ENCODE assay signal across 1 cellular context in the genomic region with DNA sequence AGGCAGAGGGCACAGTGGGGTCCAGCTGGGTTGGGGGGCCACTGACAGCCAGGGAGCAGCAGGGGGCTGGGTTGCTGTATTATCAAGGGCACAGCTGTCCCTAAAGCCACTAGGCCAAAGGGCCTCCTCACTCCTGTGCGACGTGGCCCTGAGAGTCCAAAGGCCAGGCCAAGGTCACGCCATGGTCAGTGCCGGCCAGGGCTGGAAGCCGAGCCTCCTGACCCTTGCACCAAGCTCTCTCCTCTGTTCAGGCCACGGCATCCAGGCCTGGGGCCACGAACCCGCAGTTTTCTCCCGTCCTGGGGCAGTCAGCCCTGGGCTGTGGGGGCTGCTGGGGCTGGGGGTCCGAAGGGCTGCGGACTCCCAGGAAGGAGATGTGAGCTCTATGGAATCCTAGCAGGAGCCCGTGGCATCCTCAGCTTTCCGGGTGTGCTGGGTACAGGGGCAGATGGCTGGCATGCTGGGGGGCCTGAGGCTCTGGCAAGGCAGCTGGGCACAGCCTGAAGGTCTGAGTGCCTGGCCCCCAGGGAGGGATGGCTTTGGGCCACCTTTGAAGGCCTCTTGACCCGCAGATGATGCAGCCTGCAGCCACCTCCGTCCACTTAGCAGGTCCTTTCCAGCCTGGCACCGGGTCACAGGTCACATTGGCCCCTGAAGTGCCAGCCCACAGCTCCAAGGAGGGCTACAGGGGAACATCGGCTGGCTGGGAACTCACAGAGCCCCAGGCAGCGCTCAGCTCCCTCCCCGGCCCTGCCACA.
TF ChIP-seq lines count a peak whose summit lies in the region.

No MANE protein-coding gene starts in this region.

TF ChIP-seq in HepG2, 621 proteins besides CTCF, POLR2A, EP300 and RAD21 (continued from another document and continues in another):
- TF ChIP-seq, protein P1, sequence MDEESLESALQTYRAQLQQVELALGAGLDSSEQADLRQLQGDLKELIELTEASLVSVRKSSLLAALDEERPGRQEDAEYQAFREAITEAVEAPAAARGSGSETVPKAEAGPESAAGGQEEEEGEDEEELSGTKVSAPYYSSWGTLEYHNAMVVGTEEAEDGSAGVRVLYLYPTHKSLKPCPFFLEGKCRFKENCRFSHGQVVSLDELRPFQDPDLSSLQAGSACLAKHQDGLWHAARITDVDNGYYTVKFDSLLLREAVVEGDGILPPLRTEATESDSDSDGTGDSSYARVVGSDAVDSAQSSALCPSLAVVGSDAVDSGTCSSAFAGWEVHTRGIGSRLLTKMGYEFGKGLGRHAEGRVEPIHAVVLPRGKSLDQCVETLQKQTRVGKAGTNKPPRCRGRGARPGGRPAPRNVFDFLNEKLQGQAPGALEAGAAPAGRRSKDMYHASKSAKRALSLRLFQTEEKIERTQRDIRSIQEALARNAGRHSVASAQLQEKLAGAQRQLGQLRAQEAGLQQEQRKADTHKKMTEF (CRISPR knock-in tag; IDR thresholded peaks at IDR 0.05) = peak; percentile 51; the same call in 1 of the 2 replicates
- TF ChIP-seq ZNF577 (CRISPR knock-in tag; IDR thresholded peaks at IDR 0.05; ENCODE audit: borderline replicate concordance, low read depth) (no peak), DPF2 (CRISPR knock-in tag; IDR thresholded peaks at IDR 0.05; ENCODE audit: borderline replicate concordance, low read depth) (0 out of 2 replicates have a peak, but pooled peaks have one; percentile 60), ZNF143 (CRISPR knock-in tag; IDR thresholded peaks at IDR 0.05) (no peak), ZNF180 (CRISPR knock-in tag; IDR thresholded peaks at IDR 0.05; ENCODE audit: borderline replicate concordance, low read depth) (0 out of 2 replicates have a peak, but pooled peaks have one; percentile 72), SAFB2 (CRISPR knock-in tag; IDR thresholded peaks at IDR 0.05; ENCODE audit: borderline replicate concordance, low read depth) (0 out of 2 replicates have a peak, but pooled peaks have one; percentile 47), FOXK1 (CRISPR knock-in tag; IDR thresholded peaks at IDR 0.05; ENCODE audit: borderline replicate concordance, low read depth) (no peak), MIER2 (CRISPR knock-in tag; IDR thresholded peaks at IDR 0.05) (no peak), ZFY (CRISPR knock-in tag; IDR thresholded peaks at IDR 0.05) (peak; percentile 82), PAF1 (CRISPR knock-in tag; IDR thresholded peaks at IDR 0.05) (no peak), RBFOX2 (IDR thresholded peaks at IDR 0.05; ENCODE audit: low read depth, low read length) (peak; percentile 63), NFKBIZ (CRISPR knock-in tag; IDR thresholded peaks at IDR 0.05) (no peak), KLF13 (CRISPR knock-in tag; IDR thresholded peaks at IDR 0.05) (no peak), ZNF446 (CRISPR knock-in tag; IDR thresholded peaks at IDR 0.05) (no peak), MEIS1 (CRISPR knock-in tag; IDR thresholded peaks at IDR 0.05; ENCODE audit: borderline replicate concordance) (peak; percentile 59; the same call in 1 of the 2 replicates), SRF (IDR thresholded peaks at IDR 0.05; ENCODE audit: low read depth, low read length) (no peak), ZNF432 (CRISPR knock-in tag; IDR thresholded peaks at IDR 0.05; ENCODE audit: borderline replicate concordance) (no peak), ATF1 (CRISPR knock-in tag; IDR thresholded peaks at IDR 0.05) (no peak), YEATS4 (CRISPR knock-in tag; IDR thresholded peaks at IDR 0.05; ENCODE audit: borderline replicate concordance) (peak; percentile 77)
- TF ChIP-seq, protein P2, sequence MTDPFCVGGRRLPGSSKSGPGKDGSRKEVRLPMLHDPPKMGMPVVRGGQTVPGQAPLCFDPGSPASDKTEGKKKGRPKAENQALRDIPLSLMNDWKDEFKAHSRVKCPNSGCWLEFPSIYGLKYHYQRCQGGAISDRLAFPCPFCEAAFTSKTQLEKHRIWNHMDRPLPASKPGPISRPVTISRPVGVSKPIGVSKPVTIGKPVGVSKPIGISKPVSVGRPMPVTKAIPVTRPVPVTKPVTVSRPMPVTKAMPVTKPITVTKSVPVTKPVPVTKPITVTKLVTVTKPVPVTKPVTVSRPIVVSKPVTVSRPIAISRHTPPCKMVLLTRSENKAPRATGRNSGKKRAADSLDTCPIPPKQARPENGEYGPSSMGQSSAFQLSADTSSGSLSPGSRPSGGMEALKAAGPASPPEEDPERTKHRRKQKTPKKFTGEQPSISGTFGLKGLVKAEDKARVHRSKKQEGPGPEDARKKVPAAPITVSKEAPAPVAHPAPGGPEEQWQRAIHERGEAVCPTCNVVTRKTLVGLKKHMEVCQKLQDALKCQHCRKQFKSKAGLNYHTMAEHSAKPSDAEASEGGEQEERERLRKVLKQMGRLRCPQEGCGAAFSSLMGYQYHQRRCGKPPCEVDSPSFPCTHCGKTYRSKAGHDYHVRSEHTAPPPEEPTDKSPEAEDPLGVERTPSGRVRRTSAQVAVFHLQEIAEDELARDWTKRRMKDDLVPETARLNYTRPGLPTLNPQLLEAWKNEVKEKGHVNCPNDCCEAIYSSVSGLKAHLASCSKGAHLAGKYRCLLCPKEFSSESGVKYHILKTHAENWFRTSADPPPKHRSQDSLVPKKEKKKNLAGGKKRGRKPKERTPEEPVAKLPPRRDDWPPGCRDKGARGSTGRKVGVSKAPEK (CRISPR knock-in tag; IDR thresholded peaks at IDR 0.05; ENCODE audit: borderline replicate concordance) = no peak
- TF ChIP-seq, protein P3, sequence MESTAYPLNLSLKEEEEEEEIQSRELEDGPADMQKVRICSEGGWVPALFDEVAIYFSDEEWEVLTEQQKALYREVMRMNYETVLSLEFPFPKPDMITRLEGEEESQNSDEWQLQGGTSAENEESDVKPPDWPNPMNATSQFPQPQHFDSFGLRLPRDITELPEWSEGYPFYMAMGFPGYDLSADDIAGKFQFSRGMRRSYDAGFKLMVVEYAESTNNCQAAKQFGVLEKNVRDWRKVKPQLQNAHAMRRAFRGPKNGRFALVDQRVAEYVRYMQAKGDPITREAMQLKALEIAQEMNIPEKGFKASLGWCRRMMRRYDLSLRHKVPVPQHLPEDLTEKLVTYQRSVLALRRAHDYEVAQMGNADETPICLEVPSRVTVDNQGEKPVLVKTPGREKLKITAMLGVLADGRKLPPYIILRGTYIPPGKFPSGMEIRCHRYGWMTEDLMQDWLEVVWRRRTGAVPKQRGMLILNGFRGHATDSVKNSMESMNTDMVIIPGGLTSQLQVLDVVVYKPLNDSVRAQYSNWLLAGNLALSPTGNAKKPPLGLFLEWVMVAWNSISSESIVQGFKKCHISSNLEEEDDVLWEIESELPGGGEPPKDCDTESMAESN (CRISPR knock-in tag; conservative IDR thresholded peaks at IDR 0.05) = no peak
- TF ChIP-seq, protein P4, sequence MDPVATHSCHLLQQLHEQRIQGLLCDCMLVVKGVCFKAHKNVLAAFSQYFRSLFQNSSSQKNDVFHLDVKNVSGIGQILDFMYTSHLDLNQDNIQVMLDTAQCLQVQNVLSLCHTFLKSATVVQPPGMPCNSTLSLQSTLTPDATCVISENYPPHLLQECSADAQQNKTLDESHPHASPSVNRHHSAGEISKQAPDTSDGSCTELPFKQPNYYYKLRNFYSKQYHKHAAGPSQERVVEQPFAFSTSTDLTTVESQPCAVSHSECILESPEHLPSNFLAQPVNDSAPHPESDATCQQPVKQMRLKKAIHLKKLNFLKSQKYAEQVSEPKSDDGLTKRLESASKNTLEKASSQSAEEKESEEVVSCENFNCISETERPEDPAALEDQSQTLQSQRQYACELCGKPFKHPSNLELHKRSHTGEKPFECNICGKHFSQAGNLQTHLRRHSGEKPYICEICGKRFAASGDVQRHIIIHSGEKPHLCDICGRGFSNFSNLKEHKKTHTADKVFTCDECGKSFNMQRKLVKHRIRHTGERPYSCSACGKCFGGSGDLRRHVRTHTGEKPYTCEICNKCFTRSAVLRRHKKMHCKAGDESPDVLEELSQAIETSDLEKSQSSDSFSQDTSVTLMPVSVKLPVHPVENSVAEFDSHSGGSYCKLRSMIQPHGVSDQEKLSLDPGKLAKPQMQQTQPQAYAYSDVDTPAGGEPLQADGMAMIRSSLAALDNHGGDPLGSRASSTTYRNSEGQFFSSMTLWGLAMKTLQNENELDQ (CRISPR knock-in tag; IDR thresholded peaks at IDR 0.05; ENCODE audit: borderline replicate concordance) = no peak
- TF ChIP-seq, protein P5, sequence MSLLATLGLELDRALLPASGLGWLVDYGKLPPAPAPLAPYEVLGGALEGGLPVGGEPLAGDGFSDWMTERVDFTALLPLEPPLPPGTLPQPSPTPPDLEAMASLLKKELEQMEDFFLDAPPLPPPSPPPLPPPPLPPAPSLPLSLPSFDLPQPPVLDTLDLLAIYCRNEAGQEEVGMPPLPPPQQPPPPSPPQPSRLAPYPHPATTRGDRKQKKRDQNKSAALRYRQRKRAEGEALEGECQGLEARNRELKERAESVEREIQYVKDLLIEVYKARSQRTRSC (CRISPR knock-in tag; IDR thresholded peaks at IDR 0.05; ENCODE audit: low read depth) = no peak
- TF ChIP-seq, protein P6, sequence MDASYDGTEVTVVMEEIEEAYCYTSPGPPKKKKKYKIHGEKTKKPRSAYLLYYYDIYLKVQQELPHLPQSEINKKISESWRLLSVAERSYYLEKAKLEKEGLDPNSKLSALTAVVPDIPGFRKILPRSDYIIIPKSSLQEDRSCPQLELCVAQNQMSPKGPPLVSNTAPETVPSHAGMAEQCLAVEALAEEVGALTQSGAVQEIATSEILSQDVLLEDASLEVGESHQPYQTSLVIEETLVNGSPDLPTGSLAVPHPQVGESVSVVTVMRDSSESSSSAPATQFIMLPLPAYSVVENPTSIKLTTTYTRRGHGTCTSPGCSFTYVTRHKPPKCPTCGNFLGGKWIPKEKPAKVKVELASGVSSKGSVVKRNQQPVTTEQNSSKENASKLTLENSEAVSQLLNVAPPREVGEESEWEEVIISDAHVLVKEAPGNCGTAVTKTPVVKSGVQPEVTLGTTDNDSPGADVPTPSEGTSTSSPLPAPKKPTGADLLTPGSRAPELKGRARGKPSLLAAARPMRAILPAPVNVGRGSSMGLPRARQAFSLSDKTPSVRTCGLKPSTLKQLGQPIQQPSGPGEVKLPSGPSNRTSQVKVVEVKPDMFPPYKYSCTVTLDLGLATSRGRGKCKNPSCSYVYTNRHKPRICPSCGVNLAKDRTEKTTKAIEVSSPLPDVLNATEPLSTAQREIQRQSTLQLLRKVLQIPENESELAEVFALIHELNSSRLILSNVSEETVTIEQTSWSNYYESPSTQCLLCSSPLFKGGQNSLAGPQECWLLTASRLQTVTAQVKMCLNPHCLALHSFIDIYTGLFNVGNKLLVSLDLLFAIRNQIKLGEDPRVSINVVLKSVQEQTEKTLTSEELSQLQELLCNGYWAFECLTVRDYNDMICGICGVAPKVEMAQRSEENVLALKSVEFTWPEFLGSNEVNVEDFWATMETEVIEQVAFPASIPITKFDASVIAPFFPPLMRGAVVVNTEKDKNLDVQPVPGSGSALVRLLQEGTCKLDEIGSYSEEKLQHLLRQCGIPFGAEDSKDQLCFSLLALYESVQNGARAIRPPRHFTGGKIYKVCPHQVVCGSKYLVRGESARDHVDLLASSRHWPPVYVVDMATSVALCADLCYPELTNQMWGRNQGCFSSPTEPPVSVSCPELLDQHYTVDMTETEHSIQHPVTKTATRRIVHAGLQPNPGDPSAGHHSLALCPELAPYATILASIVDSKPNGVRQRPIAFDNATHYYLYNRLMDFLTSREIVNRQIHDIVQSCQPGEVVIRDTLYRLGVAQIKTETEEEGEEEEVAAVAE (CRISPR knock-in tag; IDR thresholded peaks at IDR 0.05; ENCODE audit: borderline replicate concordance) = no peak
- TF ChIP-seq, protein P7, sequence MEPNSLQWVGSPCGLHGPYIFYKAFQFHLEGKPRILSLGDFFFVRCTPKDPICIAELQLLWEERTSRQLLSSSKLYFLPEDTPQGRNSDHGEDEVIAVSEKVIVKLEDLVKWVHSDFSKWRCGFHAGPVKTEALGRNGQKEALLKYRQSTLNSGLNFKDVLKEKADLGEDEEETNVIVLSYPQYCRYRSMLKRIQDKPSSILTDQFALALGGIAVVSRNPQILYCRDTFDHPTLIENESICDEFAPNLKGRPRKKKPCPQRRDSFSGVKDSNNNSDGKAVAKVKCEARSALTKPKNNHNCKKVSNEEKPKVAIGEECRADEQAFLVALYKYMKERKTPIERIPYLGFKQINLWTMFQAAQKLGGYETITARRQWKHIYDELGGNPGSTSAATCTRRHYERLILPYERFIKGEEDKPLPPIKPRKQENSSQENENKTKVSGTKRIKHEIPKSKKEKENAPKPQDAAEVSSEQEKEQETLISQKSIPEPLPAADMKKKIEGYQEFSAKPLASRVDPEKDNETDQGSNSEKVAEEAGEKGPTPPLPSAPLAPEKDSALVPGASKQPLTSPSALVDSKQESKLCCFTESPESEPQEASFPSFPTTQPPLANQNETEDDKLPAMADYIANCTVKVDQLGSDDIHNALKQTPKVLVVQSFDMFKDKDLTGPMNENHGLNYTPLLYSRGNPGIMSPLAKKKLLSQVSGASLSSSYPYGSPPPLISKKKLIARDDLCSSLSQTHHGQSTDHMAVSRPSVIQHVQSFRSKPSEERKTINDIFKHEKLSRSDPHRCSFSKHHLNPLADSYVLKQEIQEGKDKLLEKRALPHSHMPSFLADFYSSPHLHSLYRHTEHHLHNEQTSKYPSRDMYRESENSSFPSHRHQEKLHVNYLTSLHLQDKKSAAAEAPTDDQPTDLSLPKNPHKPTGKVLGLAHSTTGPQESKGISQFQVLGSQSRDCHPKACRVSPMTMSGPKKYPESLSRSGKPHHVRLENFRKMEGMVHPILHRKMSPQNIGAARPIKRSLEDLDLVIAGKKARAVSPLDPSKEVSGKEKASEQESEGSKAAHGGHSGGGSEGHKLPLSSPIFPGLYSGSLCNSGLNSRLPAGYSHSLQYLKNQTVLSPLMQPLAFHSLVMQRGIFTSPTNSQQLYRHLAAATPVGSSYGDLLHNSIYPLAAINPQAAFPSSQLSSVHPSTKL (CRISPR knock-in tag; IDR thresholded peaks at IDR 0.05) = peak; percentile 86
- TF ChIP-seq, protein P8, sequence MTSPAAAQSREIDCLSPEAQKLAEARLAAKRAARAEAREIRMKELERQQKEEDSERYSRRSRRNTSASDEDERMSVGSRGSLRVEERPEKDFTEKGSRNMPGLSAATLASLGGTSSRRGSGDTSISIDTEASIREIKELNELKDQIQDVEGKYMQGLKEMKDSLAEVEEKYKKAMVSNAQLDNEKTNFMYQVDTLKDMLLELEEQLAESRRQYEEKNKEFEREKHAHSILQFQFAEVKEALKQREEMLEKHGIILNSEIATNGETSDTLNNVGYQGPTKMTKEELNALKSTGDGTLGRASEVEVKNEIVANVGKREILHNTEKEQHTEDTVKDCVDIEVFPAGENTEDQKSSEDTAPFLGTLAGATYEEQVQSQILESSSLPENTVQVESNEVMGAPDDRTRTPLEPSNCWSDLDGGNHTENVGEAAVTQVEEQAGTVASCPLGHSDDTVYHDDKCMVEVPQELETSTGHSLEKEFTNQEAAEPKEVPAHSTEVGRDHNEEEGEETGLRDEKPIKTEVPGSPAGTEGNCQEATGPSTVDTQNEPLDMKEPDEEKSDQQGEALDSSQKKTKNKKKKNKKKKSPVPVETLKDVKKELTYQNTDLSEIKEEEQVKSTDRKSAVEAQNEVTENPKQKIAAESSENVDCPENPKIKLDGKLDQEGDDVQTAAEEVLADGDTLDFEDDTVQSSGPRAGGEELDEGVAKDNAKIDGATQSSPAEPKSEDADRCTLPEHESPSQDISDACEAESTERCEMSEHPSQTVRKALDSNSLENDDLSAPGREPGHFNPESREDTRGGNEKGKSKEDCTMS (CRISPR knock-in tag; conservative IDR thresholded peaks at IDR 0.05) = no peak
- TF ChIP-seq, protein P9, sequence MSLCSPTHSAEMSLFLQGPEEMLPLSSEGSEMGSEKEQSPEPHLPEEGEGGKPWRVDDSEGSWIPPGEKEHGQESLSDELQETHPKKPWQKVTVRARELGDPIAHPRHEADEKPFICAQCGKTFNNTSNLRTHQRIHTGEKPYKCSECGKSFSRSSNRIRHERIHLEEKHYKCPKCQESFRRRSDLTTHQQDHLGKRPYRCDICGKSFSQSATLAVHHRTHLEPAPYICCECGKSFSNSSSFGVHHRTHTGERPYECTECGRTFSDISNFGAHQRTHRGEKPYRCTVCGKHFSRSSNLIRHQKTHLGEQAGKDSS (CRISPR knock-in tag; IDR thresholded peaks at IDR 0.05; ENCODE audit: borderline replicate concordance, low read depth) = peak; percentile 51; the same call in 1 of the 2 replicates
